Comparison of ENCODE assay signal across 1 cellular context in the genomic region with DNA sequence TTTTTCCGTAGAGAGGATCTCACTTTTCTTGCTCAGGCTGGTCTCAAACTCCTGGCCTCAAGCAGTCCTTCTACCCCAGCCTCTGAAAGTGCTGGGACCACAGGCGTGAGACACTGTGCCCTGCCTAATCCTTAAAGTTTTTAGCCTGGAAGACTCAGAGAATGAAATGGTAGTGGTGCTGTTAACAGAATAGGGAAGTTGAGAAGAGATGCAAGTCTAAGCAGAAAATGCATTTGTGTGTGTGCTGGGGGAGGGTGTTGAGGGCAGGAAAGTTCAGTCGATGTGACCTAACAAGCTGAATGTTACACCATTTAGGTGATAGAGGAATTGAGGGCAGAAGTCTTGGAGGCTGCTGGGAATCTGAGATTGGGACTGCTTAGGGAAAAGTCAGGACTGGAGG.
TF ChIP-seq lines count a peak whose summit lies in the region.

No MANE protein-coding gene starts in this region.

TF ChIP-seq in GM23338, 12 proteins besides CTCF, POLR2A, EP300 and RAD21 (continued from another document):
- TF ChIP-seq, protein P1, sequence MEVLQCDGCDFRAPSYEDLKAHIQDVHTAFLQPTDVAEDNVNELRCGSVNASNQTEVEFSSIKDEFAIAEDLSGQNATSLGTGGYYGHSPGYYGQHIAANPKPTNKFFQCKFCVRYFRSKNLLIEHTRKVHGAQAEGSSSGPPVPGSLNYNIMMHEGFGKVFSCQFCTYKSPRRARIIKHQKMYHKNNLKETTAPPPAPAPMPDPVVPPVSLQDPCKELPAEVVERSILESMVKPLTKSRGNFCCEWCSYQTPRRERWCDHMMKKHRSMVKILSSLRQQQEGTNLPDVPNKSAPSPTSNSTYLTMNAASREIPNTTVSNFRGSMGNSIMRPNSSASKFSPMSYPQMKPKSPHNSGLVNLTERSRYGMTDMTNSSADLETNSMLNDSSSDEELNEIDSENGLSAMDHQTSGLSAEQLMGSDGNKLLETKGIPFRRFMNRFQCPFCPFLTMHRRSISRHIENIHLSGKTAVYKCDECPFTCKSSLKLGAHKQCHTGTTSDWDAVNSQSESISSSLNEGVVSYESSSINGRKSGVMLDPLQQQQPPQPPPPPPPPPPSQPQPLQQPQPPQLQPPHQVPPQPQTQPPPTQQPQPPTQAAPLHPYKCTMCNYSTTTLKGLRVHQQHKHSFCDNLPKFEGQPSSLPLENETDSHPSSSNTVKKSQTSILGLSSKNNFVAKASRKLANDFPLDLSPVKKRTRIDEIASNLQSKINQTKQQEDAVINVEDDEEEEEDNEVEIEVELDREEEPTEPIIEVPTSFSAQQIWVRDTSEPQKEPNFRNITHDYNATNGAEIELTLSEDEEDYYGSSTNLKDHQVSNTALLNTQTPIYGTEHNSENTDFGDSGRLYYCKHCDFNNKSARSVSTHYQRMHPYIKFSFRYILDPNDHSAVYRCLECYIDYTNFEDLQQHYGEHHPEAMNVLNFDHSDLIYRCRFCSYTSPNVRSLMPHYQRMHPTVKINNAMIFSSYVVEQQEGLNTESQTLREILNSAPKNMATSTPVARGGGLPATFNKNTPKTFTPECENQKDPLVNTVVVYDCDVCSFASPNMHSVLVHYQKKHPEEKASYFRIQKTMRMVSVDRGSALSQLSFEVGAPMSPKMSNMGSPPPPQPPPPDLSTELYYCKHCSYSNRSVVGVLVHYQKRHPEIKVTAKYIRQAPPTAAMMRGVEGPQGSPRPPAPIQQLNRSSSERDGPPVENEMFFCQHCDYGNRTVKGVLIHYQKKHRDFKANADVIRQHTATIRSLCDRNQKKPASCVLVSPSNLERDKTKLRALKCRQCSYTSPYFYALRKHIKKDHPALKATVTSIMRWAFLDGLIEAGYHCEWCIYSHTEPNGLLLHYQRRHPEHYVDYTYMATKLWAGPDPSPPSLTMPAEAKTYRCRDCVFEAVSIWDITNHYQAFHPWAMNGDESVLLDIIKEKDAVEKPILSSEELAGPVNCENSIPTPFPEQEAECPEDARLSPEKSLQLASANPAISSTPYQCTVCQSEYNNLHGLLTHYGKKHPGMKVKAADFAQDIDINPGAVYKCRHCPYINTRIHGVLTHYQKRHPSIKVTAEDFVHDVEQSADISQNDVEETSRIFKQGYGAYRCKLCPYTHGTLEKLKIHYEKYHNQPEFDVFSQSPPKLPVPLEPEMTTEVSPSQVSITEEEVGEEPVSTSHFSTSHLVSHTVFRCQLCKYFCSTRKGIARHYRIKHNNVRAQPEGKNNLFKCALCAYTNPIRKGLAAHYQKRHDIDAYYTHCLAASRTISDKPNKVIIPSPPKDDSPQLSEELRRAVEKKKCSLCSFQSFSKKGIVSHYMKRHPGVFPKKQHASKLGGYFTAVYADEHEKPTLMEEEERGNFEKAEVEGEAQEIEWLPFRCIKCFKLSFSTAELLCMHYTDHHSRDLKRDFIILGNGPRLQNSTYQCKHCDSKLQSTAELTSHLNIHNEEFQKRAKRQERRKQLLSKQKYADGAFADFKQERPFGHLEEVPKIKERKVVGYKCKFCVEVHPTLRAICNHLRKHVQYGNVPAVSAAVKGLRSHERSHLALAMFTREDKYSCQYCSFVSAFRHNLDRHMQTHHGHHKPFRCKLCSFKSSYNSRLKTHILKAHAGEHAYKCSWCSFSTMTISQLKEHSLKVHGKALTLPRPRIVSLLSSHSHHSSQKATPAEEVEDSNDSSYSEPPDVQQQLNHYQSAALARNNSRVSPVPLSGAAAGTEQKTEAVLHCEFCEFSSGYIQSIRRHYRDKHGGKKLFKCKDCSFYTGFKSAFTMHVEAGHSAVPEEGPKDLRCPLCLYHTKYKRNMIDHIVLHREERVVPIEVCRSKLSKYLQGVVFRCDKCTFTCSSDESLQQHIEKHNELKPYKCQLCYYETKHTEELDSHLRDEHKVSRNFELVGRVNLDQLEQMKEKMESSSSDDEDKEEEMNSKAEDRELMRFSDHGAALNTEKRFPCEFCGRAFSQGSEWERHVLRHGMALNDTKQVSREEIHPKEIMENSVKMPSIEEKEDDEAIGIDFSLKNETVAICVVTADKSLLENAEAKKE (CRISPR knock-in tag; IDR thresholded peaks at IDR 0.05), result no peak
- TF ChIP-seq, protein P2, sequence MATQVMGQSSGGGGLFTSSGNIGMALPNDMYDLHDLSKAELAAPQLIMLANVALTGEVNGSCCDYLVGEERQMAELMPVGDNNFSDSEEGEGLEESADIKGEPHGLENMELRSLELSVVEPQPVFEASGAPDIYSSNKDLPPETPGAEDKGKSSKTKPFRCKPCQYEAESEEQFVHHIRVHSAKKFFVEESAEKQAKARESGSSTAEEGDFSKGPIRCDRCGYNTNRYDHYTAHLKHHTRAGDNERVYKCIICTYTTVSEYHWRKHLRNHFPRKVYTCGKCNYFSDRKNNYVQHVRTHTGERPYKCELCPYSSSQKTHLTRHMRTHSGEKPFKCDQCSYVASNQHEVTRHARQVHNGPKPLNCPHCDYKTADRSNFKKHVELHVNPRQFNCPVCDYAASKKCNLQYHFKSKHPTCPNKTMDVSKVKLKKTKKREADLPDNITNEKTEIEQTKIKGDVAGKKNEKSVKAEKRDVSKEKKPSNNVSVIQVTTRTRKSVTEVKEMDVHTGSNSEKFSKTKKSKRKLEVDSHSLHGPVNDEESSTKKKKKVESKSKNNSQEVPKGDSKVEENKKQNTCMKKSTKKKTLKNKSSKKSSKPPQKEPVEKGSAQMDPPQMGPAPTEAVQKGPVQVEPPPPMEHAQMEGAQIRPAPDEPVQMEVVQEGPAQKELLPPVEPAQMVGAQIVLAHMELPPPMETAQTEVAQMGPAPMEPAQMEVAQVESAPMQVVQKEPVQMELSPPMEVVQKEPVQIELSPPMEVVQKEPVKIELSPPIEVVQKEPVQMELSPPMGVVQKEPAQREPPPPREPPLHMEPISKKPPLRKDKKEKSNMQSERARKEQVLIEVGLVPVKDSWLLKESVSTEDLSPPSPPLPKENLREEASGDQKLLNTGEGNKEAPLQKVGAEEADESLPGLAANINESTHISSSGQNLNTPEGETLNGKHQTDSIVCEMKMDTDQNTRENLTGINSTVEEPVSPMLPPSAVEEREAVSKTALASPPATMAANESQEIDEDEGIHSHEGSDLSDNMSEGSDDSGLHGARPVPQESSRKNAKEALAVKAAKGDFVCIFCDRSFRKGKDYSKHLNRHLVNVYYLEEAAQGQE (IDR thresholded peaks at IDR 0.05; ENCODE audit: unreplicated experiment), result no peak
- TF ChIP-seq EZH2phosphoT487 (IDR thresholded peaks at IDR 0.05; ENCODE audit: unreplicated experiment) (no peak), POLR2AphosphoS5 (IDR thresholded peaks at IDR 0.05; ENCODE audit: low read depth) (no peak)
- TF ChIP-seq, protein P3, sequence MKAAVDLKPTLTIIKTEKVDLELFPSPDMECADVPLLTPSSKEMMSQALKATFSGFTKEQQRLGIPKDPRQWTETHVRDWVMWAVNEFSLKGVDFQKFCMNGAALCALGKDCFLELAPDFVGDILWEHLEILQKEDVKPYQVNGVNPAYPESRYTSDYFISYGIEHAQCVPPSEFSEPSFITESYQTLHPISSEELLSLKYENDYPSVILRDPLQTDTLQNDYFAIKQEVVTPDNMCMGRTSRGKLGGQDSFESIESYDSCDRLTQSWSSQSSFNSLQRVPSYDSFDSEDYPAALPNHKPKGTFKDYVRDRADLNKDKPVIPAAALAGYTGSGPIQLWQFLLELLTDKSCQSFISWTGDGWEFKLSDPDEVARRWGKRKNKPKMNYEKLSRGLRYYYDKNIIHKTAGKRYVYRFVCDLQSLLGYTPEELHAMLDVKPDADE (IDR thresholded peaks at IDR 0.05), result no peak
